Comparison of ENCODE assay signal across 8 cellular contexts in the genomic region with DNA sequence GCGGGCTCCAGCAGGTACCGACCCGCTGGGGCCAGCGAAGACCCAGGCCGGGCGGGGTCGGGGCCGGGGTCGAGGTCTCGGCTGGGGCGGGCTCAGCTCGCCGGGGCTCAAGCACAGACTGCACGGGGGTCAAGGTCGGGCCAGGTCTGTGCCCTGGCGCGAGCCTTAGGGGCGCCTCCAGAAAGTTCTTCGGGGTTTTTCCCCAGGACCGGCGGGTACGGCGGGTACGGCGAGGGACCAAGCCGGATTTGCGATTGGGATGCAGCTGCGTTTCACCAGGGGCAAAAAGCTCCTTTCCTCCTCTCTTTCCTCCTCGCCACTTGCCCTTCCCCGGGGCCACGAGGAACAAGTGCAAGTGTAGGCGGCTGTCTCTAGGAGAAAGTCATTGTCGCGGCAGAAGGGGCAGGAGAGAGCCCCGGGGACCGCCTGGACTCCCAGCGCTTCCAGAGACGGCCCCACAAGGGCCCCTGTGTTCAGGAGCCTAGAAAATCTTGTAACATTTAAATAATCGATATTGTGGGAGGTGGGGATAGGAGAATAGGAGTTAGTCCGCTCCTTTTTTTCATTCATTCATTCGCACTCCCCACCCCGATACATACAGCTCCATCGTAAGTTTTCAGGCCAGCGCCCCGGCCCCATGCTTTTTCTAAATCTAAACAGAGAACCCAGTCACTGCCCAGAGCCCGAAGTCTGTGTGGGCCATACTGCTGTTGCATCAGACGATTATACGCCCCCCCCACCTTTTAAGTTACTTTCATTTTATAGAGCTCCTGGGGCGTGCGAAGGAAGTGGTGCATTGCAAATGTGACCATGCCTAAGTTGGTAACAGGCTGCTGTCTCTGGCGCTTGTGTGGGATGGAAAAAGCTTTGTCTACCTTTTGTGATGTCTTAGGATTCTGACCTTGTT. TPM values are rescaled to one million over a fixed set of nuclear protein-coding genes. Genes with fewer than 3 reads are reported as not detected.
DNase-seq lines count a peak whose midpoint lies in the region; ATAC-seq and TF ChIP-seq lines count a peak whose summit lies in the region.

No MANE protein-coding gene starts in this region.

- H3K4me3 Mint-ChIP-seq in brain: peak overlapping the region; percentile 84 to 96 (median 88)

- H3K4me1 Mint-ChIP-seq in brain: peaks cover 24% of the 10 kb centered on the region

- in situ Hi-C loops in G401 (cut with HindIII; ENCODE audit: low sequenced_read_pairs): no loop called here

- H3K9me3 Mint-ChIP-seq in brain: peaks cover 0 to 9% (median 4%) of the 10 kb centered on the region in 5 experiments

- peaks cover 58% of the 10 kb centered on the region for H3K27me3 Mint-ChIP-seq in brain

- peak; percentile 58 for TF ChIP-seq POLR2A in GM15510 (IDR thresholded peaks at IDR 0.05; ENCODE audit: borderline replicate concordance, extremely low read depth, insufficient read length)

- peak; percentile 35 for ATAC-seq in HG02678 (IDR thresholded peaks at IDR 0.05; ENCODE audit: unreplicated experiment)

- no peak for TF ChIP-seq CTCF in brain (conservative IDR thresholded peaks at IDR 0.05)

- H3K27ac Mint-ChIP-seq in brain: peak overlapping the region in 4 of 5 experiments; percentile 12 to 93 (median 40)

- peaks cover 10% of the 10 kb centered on the region for H3K36me3 Mint-ChIP-seq in brain

- DNase-seq in NCI-H1417 treated with DMSO at 0.1 percent for 48 hours (lab: John Stamatoyannopoulos, UW): peak; percentile 69
- DNase-seq in T-helper 22 cell (ENCODE audit: low read depth): peak; percentile 43
- peak; percentile 60 for DNase-seq in kidney glomerular epithelial cell (lab: John Stamatoyannopoulos, UW)
- DNase-seq in stimulated activated CD4-positive, alpha-beta T cell treated with anti-CD3 and anti-CD28 coated beads, Interleukin-2, amount 100 ng/mL, for 48 hours: peak; percentile 45 to 50
- DNase-seq in G401 (ENCODE audit: low spot score): no peak

RNA-seq across cellular contexts. Expression of gene PMAIP1, which starts 0.7 kb away (rescaled TPM):
- 7.5 TPM for polyA plus RNA-seq in brain (ENCODE audit: insufficient read depth, low read depth, low replicate concordance)
- total RNA-seq in G401 (2014; rRNA removed; shearing (Covaris generic)): 0.27 TPM in 1 of 2 replicates, not detected in the other
